In genomic region chr5:65015767-65016166, GRCh38 we compare ENCODE assay signal across 23 cellular contexts.
DNase-seq lines count a peak whose midpoint lies in the region; ATAC-seq lines count a peak whose summit lies in the region.
"Had no signal": no experiment of that assay in that cellular context is flagged by ENCODE, and none has a peak within 500 bp of the region (broad histone marks: within the 10 kb centered on the region; RNA-seq: fewer than 3 reads in every experiment).

No MANE protein-coding gene starts in this region.

- H3K36me3 ChIP-seq in mesenchymal stem cell (ENCODE audit: control insufficient read depth in 1 of 2, insufficient read depth in 2 of 2, low read depth in 1 of 2, low read length in 2 of 2) (no peaks in the 10 kb centered on the region), trophoblast cell (ENCODE audit: control insufficient read depth in 1 of 2, insufficient read depth in 2 of 2, low read length in 2 of 2) (no peaks in the 10 kb centered on the region)

- H3K27me3 Mint-ChIP-seq in activated T-helper 2 cell treated with anti-CD3 and anti-CD28 coated beads, Interferon-gamma antibody, Interleukin-2, Interleukin-4, amounts not matched to agents 10 μg/mL and 5 μg/mL and 100 μg/mL, durations not matched to agents 14 hours and 24 hours and 36 hours (ENCODE audit: low read depth) = no peaks in the 10 kb centered on the region
- H3K27me3 Mint-ChIP-seq: B cell; CD4-positive, CD25-positive, alpha-beta regulatory T cell had no signal

- H2AK5ac ChIP-seq in mesenchymal stem cell (ENCODE audit: low read length, severe bottlenecking) = no peak overlapping the region
- H2AK5ac ChIP-seq in trophoblast cell (ENCODE audit: low read length) = no peak overlapping the region

- H3K27me3 ChIP-seq in mesenchymal stem cell (ENCODE audit: control insufficient read depth in 1 of 2, insufficient read depth in 1 of 2, low read length in 2 of 2) (no peaks in the 10 kb centered on the region), trophoblast cell (ENCODE audit: insufficient read depth, low read length) (no peaks in the 10 kb centered on the region)

- H3K4me3 ChIP-seq in mesenchymal stem cell (ENCODE audit: insufficient read depth in 1 of 2, low read depth in 1 of 2, low read length in 2 of 2) (peak overlapping the region in 1 of 2 experiments; percentile 4), trophoblast cell (ENCODE audit: low read depth, low read length) (no peak overlapping the region)
- H3K4me3 ChIP-seq: K562, SK-N-MC had no signal

- H3K27ac Mint-ChIP-seq in activated T-helper 2 cell treated with anti-CD3 and anti-CD28 coated beads, Interferon-gamma antibody, Interleukin-2, Interleukin-4, amounts not matched to agents 10 μg/mL and 5 μg/mL and 100 μg/mL, durations not matched to agents 14 hours and 24 hours and 36 hours = no peak overlapping the region
- H3K27ac Mint-ChIP-seq: B cell; CD4-positive, CD25-positive, alpha-beta regulatory T cell had no signal

- H4K91ac ChIP-seq in mesenchymal stem cell (ENCODE audit: low read length) (no peak overlapping the region), trophoblast cell (ENCODE audit: low read depth, low read length) (peak overlapping the region; percentile 59)

- no peak overlapping the region for H4K12ac ChIP-seq in trophoblast cell (ENCODE audit: low read depth, low read length)

- intact Hi-C loops in activated T-helper 2 cell treated with anti-CD3 and anti-CD28 coated beads, Interferon-gamma antibody, Interleukin-2, Interleukin-4, amounts not matched to agents 10 μg/mL and 5 μg/mL and 100 μg/mL, durations not matched to agents 14 hours and 24 hours and 36 hours (cut with micrococcal nuclease) = no loop called here

- H2BK15ac ChIP-seq in mesenchymal stem cell (ENCODE audit: low read depth, poor library complexity, severe bottlenecking) = no peak overlapping the region

- H4K8ac ChIP-seq in mesenchymal stem cell (ENCODE audit: low read length) (no peak overlapping the region), trophoblast cell (ENCODE audit: low read depth, low read length) (peak overlapping the region; percentile 48)

- H2BK12ac ChIP-seq in mesenchymal stem cell (ENCODE audit: low read length in 2 of 2) = no peak overlapping the region
- peak overlapping the region; percentile 43 for H2BK12ac ChIP-seq in trophoblast cell (ENCODE audit: low read length)

- 85% methylated on average over 2 of the region's 3 CpGs for WGBS in mesenchymal stem cell
- WGBS in trophoblast cell (ENCODE audit: extremely low coverage, insufficient coverage, insufficient read length) = no CpG with 5 or more reads among the region's 3 CpGs

- H3K18ac ChIP-seq in mesenchymal stem cell (ENCODE audit: low read depth in 1 of 2, low read length in 2 of 2) (no peak overlapping the region), trophoblast cell (ENCODE audit: low read length) (no peak overlapping the region)

- DNase-seq in NCI-H1092 treated with DMSO at 0.1 percent for 48 hours (lab: John Stamatoyannopoulos, UW) (peak; percentile 1), NCI-H1092 (lab: John Stamatoyannopoulos, UW) (no peak), NCI-H82 treated with DMSO at 0.1 percent for 48 hours (lab: John Stamatoyannopoulos, UW; ENCODE audit: unreplicated experiment) (peak; percentile 59), mesenchymal stem cell (no peak), trophoblast cell (no peak)
- no peak for DNase-seq in stimulated activated CD4-positive, alpha-beta T cell treated with anti-CD3 and anti-CD28 coated beads, Interleukin-2, amount 100 ng/mL, for 48 hours
- DNase-seq in activated T-helper 2 cell treated with anti-CD3 and anti-CD28 coated beads, Interferon-gamma antibody, Interleukin-2, Interleukin-4, amounts not matched to agents 10 μg/mL and 5 μg/mL and 100 μg/mL, durations not matched to agents 14 hours and 24 hours and 36 hours (ENCODE audit: low spot score) = no peak
- DNase-seq: 8988T; Caco-2; CD4-positive, CD25-positive, alpha-beta regulatory T cell; GF-D8; GOT3; NCI-H1105 treated with DMSO at 0.1 percent for 48 hours; NCI-H1694 treated with DMSO at 0.1 percent for 48 hours; NCI-H2227 treated with DMSO at 0.1 percent for 48 hours; NK-92 treated with Interleukin-12 subunit alpha and Interleukin-12 subunit beta, amount 100 ng/mL, for 24 hours; OCI-M1; SHP77 had no signal

- H3K79me1 ChIP-seq in mesenchymal stem cell (replicated peaks; ENCODE audit: low read length, poor library complexity, severe bottlenecking) = no peaks in the 10 kb centered on the region
- peaks cover 21% of the 10 kb centered on the region for H3K79me1 ChIP-seq in trophoblast cell (ENCODE audit: low read length)

- H3K4me3 Mint-ChIP-seq in activated T-helper 2 cell treated with anti-CD3 and anti-CD28 coated beads, Interferon-gamma antibody, Interleukin-2, Interleukin-4, amounts not matched to agents 10 μg/mL and 5 μg/mL and 100 μg/mL, durations not matched to agents 14 hours and 24 hours and 36 hours (ENCODE audit: low read depth) = no peak overlapping the region
- H3K4me3 Mint-ChIP-seq: B cell; CD4-positive, CD25-positive, alpha-beta regulatory T cell had no signal

- no peak for ATAC-seq in HG03442 (IDR thresholded peaks at IDR 0.05; ENCODE audit: unreplicated experiment)
- ATAC-seq: HCT116, K562 had no signal

- no peak overlapping the region for H3K4ac ChIP-seq in mesenchymal stem cell (ENCODE audit: low read depth in 1 of 2, low read length in 2 of 2)
- no peak overlapping the region for H3K4ac ChIP-seq in trophoblast cell (ENCODE audit: low read depth, low read length)

- no peak overlapping the region for H3K4me2 ChIP-seq in mesenchymal stem cell (ENCODE audit: low read length, poor library complexity, severe bottlenecking)
- no peak overlapping the region for H3K4me2 ChIP-seq in trophoblast cell (ENCODE audit: low read length)

- H3K36me3 Mint-ChIP-seq in activated T-helper 2 cell treated with anti-CD3 and anti-CD28 coated beads, Interferon-gamma antibody, Interleukin-2, Interleukin-4, amounts not matched to agents 10 μg/mL and 5 μg/mL and 100 μg/mL, durations not matched to agents 14 hours and 24 hours and 36 hours (ENCODE audit: low read depth) = peaks cover 5% of the 10 kb centered on the region

- peaks cover 2% of the 10 kb centered on the region for H3K79me2 ChIP-seq in trophoblast cell (ENCODE audit: control insufficient read depth, insufficient read depth, low read length, poor library complexity)

- peak overlapping the region; percentile 79 for H3K9ac ChIP-seq in mesenchymal stem cell (ENCODE audit: low read length)
- no peak overlapping the region for H3K9ac ChIP-seq in trophoblast cell (ENCODE audit: low read length)

- H3K9me3 Mint-ChIP-seq in activated T-helper 2 cell treated with anti-CD3 and anti-CD28 coated beads, Interferon-gamma antibody, Interleukin-2, Interleukin-4, amounts not matched to agents 10 μg/mL and 5 μg/mL and 100 μg/mL, durations not matched to agents 14 hours and 24 hours and 36 hours = no peaks in the 10 kb centered on the region
- H3K9me3 Mint-ChIP-seq: CD4-positive, CD25-positive, alpha-beta regulatory T cell had no signal

- H3K27ac ChIP-seq in mesenchymal stem cell (ENCODE audit: low read length, poor library complexity, severe bottlenecking) = no peak overlapping the region
- H3K27ac ChIP-seq in trophoblast cell (ENCODE audit: low read depth, low read length) = peak overlapping the region; percentile 36
- H3K27ac ChIP-seq: SK-N-MC had no signal

- no peak overlapping the region for H2AFZ ChIP-seq in mesenchymal stem cell (ENCODE audit: low read depth, low read length)
- no peak overlapping the region for H2AFZ ChIP-seq in trophoblast cell (ENCODE audit: insufficient read depth, low read length, poor library complexity)

- H3K23ac ChIP-seq in mesenchymal stem cell (ENCODE audit: low read length in 2 of 2) (no peak overlapping the region), trophoblast cell (ENCODE audit: low read length) (no peak overlapping the region)

- H3K9me3 ChIP-seq in mesenchymal stem cell (ENCODE audit: control insufficient read depth, low read length) (no peaks in the 10 kb centered on the region), trophoblast cell (ENCODE audit: insufficient read depth, low read depth, low read length) (no peaks in the 10 kb centered on the region)
- H3K9me3 ChIP-seq: Caco-2 had no signal

- H3K14ac ChIP-seq in mesenchymal stem cell (ENCODE audit: low read length in 2 of 2) (no peak overlapping the region), trophoblast cell (ENCODE audit: low read length) (no peak overlapping the region)

- H3K4me1 ChIP-seq in mesenchymal stem cell (ENCODE audit: control insufficient read depth, insufficient read depth, low read depth, low read length) (peaks cover 2% of the 10 kb centered on the region), trophoblast cell (ENCODE audit: control insufficient read depth in 1 of 2, insufficient read depth in 2 of 2, low read length in 2 of 2) (peaks cover 0 to 7% of the 10 kb centered on the region in 2 experiments)
- H3K4me1 ChIP-seq: Caco-2 had no signal

- H2BK5ac ChIP-seq in mesenchymal stem cell (ENCODE audit: low read depth, low read length, poor library complexity, severe bottlenecking) = no peak overlapping the region
- H2BK5ac ChIP-seq in trophoblast cell (ENCODE audit: low read depth, low read length, poor library complexity) = no peak overlapping the region

- peaks cover 31% of the 10 kb centered on the region for H3K4me1 Mint-ChIP-seq in activated T-helper 2 cell treated with anti-CD3 and anti-CD28 coated beads, Interferon-gamma antibody, Interleukin-2, Interleukin-4, amounts not matched to agents 10 μg/mL and 5 μg/mL and 100 μg/mL, durations not matched to agents 14 hours and 24 hours and 36 hours (ENCODE audit: low read depth)

- H2BK120ac ChIP-seq in mesenchymal stem cell (ENCODE audit: low read depth, low read length) = no peak overlapping the region
- no peak overlapping the region for H2BK120ac ChIP-seq in trophoblast cell (ENCODE audit: insufficient read depth, low read length, poor library complexity)

Comparison
In these comparisons a context has a peak if more than half of its experiments do, and no peak if none do; other contexts are left out.
1. DNase-seq: peak in NCI-H1092 treated with DMSO at 0.1 percent for 48 hours (single experiment) and NCI-H82 treated with DMSO at 0.1 percent for 48 hours (single experiment); none in NCI-H1092 (single experiment), mesenchymal stem cell (single experiment), trophoblast cell (0 of 2), stimulated activated CD4-positive, alpha-beta T cell treated with anti-CD3 and anti-CD28 coated beads, Interleukin-2, amount 100 ng/mL, for 48 hours (0 of 2) and activated T-helper 2 cell treated with anti-CD3 and anti-CD28 coated beads, Interferon-gamma antibody, Interleukin-2, Interleukin-4, amounts not matched to agents 10 μg/mL and 5 μg/mL and 100 μg/mL, durations not matched to agents 14 hours and 24 hours and 36 hours (single experiment).